In the genomic region with DNA sequence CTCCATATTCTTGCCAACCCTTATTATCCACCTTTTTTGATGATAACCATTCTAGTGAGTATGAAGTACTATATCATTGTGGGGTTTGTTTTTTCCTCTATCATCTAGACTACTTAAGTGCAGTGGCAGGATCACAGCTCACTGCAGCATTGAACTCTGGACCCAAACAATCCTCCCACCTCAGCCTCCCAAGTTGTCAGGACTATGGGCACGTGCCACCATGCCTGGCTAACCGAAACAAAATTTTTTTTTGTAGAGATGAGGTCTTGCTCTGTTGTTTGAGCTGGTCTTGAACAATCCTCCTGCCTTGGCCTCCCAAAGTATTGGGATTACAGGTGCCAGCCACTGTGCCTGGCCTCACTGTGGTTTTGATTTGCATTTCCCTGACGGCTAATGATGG, we compare ENCODE assay signal across 5 cellular contexts.
"Had no signal": no experiment of that assay in that cellular context is flagged by ENCODE, and none has a peak within 500 bp of the region (broad histone marks: within the 10 kb centered on the region; RNA-seq: fewer than 3 reads in every experiment).

No MANE protein-coding gene starts in this region.

- H3K4me3 Mint-ChIP-seq: GM23338, H9, IgD-negative memory B cell had no signal

- H3K27ac Mint-ChIP-seq: GM23338, H9 had no signal

- DNase-seq: H9, HCEC 1CT, KBM-7 had no signal

- ATAC-seq: GM23338 had no signal

- H3K4me1 Mint-ChIP-seq: GM23338, H9 had no signal

- H3K4me3 ChIP-seq: GM23338 had no signal

- H3K9me3 Mint-ChIP-seq: GM23338, H9, IgD-negative memory B cell had no signal

- H3K27me3 Mint-ChIP-seq: IgD-negative memory B cell had no signal
